Comparison of ENCODE assay signal across 19 cellular contexts in genomic region chr11:81197396-81197795, GRCh38.
"Had no signal": no experiment of that assay in that cellular context is flagged by ENCODE, and none has a peak within 500 bp of the region (broad histone marks: within the 10 kb centered on the region; RNA-seq: fewer than 3 reads in every experiment).

No MANE protein-coding gene starts in this region.

- FAIRE-seq: pancreas, small intestine had no signal

- H3K4me3 ChIP-seq: coronary artery, dorsolateral prefrontal cortex, esophagus muscularis mucosa, lung, pancreas had no signal

- H3K4me1 ChIP-seq: esophagus muscularis mucosa, pancreas had no signal

- ATAC-seq: left colon; left ventricle myocardium superior; natural killer cell treated with Interleukin-12 subunit alpha and Interleukin-12 subunit beta and Interleukin-15 and Interleukin-18, amount 100 ng/mL, for 72 hours; pancreas; right cardiac atrium had no signal

- H3K27ac ChIP-seq: coronary artery, dorsolateral prefrontal cortex, epithelial cell of prostate, esophagus muscularis mucosa, pancreas had no signal

- H3K36me3 ChIP-seq: esophagus muscularis mucosa, pancreas had no signal

- H3K27ac Mint-ChIP-seq: natural killer cell treated with Interleukin-12 subunit alpha and Interleukin-12 subunit beta and Interleukin-15 and Interleukin-18, amount 100 ng/mL, for 72 hours; progenitor cell of endocrine pancreas had no signal

- H3K27me3 ChIP-seq: dorsolateral prefrontal cortex, esophagus muscularis mucosa, pancreas had no signal

- DNase-seq: dorsolateral prefrontal cortex; effector memory CD4-positive, alpha-beta T cell; left colon; left ventricle myocardium superior; mesenchymal stem cell; midbrain; occipital lobe; pancreas; right cardiac atrium; small intestine; stimulated activated CD4-positive, alpha-beta T cell treated with anti-CD3 and anti-CD28 coated beads, Interleukin-12 subunit alpha, Interleukin-12 subunit beta, amount 100 ng/mL, for 4 hours; stimulated activated naive CD4-positive, alpha-beta T cell treated with Interleukin-2 at 50 U/mL for 16 hours; trophoblast cell had no signal

- H3K27me3 Mint-ChIP-seq: natural killer cell treated with Interleukin-12 subunit alpha and Interleukin-12 subunit beta and Interleukin-15 and Interleukin-18, amount 100 ng/mL, for 72 hours; progenitor cell of endocrine pancreas had no signal

- H3K4me3 Mint-ChIP-seq: natural killer cell treated with Interleukin-12 subunit alpha and Interleukin-12 subunit beta and Interleukin-15 and Interleukin-18, amount 100 ng/mL, for 72 hours had no signal

- H3K9me3 ChIP-seq: pancreas had no signal
